7 cellular contexts compared by ENCODE assay signal in the genomic region with DNA sequence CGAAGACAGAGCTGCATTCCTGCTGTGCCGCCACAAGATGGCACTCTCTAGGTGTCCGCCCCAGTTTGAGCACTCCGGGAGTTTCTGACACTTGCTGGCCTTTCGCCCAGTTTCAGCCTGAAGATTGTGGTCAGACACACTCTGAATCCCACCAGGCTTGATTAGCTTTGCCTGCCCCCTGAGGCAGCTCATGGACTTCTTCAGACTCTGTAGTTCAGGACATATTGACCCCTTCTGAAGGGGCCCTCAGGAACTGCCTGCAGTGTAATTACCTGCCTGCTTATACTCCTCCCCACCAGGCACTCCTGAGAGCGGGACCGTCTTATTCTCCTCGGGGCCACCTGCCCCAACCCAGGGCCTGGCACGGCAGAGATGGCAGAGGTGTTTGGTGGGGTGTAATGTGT. TPM values are rescaled to one million over a fixed set of nuclear protein-coding genes. Genes with fewer than 3 reads are reported as not detected.
A peak's percentile ranks its signal among the peaks of the same experiment; 100 is the strongest.
DNase-seq lines count a peak whose midpoint lies in the region; ATAC-seq, FAIRE-seq and TF ChIP-seq lines count a peak whose summit lies in the region.

No MANE protein-coding gene starts in this region.

- CTCF ChIA-PET in activated B cell treated with CpG ODN at 0.5 μM for 24 hours (lab: Charles Lee) = interaction anchor here (0.8 to 3.1 kb wide), 18 partner anchors 10 to 935 kb away, joined by 3 to 30 read pairs (median 6); no protein-coding TSS in a partner anchor

- POLR2A ChIA-PET in activated B cell treated with CpG ODN at 0.5 μM for 24 hours (lab: Charles Lee) = no interaction called here

- H3K4me3 Mint-ChIP-seq in activated B cell treated with CpG ODN at 0.5 μM for 24 hours = no peak overlapping the region
- H3K4me3 Mint-ChIP-seq in central memory CD8-positive, alpha-beta T cell = peak overlapping the region; percentile 12

- intact Hi-C loops in activated B cell treated with CpG ODN at 0.5 μM for 24 hours (cut with micrococcal nuclease) = loop anchor here (1.0 to 2.0 kb wide), 5 partner anchors 37 to 533 kb away; no protein-coding TSS in a partner anchor

- TF ChIP-seq POLR2A in GM12891 (IDR thresholded peaks at IDR 0.05; ENCODE audit: low read depth, low read length) = no peak

- TF ChIP-seq CTCF in activated B cell treated with CpG ODN at 0.5 μM for 24 hours (IDR thresholded peaks at IDR 0.05) = peak; percentile 44

- peak; percentile 65 for ATAC-seq in HG02870 (IDR thresholded peaks at IDR 0.05; ENCODE audit: unreplicated experiment)
- peak; percentile 75 for ATAC-seq in activated B cell treated with CpG ODN at 0.5 μM for 24 hours (ENCODE audit: low read depth)
- peak; percentile 56 for ATAC-seq in central memory CD8-positive, alpha-beta T cell (replicated peaks; ENCODE audit: extremely low read depth, poor library complexity, severe bottlenecking)

- peaks cover 29% of the 10 kb centered on the region for H3K27me3 Mint-ChIP-seq in activated B cell treated with CpG ODN at 0.5 μM for 24 hours
- H3K27me3 Mint-ChIP-seq in central memory CD8-positive, alpha-beta T cell = peaks cover 60% of the 10 kb centered on the region

- H3K27ac Mint-ChIP-seq in activated B cell treated with CpG ODN at 0.5 μM for 24 hours = no peak overlapping the region
- H3K27ac Mint-ChIP-seq in central memory CD8-positive, alpha-beta T cell (ENCODE audit: low read depth) = no peak overlapping the region

- FAIRE-seq in GM12891 (lab: Jason Lieb, UNC) = peak; percentile 72

- peaks cover 6% of the 10 kb centered on the region for H3K4me1 Mint-ChIP-seq in activated B cell treated with CpG ODN at 0.5 μM for 24 hours
- peaks cover 9% of the 10 kb centered on the region for H3K4me1 Mint-ChIP-seq in central memory CD8-positive, alpha-beta T cell

- H3K36me3 Mint-ChIP-seq in activated B cell treated with CpG ODN at 0.5 μM for 24 hours (ENCODE audit: low read depth) = no peaks in the 10 kb centered on the region
- H3K36me3 Mint-ChIP-seq in central memory CD8-positive, alpha-beta T cell (ENCODE audit: insufficient read depth) = peaks cover 5% of the 10 kb centered on the region

- no peaks in the 10 kb centered on the region for H3K9me3 Mint-ChIP-seq in activated B cell treated with CpG ODN at 0.5 μM for 24 hours
- no peaks in the 10 kb centered on the region for H3K9me3 Mint-ChIP-seq in central memory CD8-positive, alpha-beta T cell

- DNase-seq in GM12891 (ENCODE audit: insufficient read length, low spot score) (peak; percentile 82), NCI-H2107 treated with DMSO at 0.1 percent for 48 hours (lab: John Stamatoyannopoulos, UW; ENCODE audit: unreplicated experiment) (peak; percentile 59), activated B cell treated with CpG ODN at 0.5 μM for 24 hours (peak; percentile 36), left kidney (ENCODE audit: low read depth, low spot score) (peak; percentile 89)
- peak in 1 of 2 donors; percentile 25 for DNase-seq in central memory CD8-positive, alpha-beta T cell (ENCODE audit: low spot score in 2 of 2)
- DNase-seq in stimulated activated CD4-positive, alpha-beta T cell treated with anti-CD3 and anti-CD28 coated beads, Interleukin-4, amount 100 ng/mL, for 1 hour = peak; percentile 41

TF ChIP-seq in GM12891, 5 proteins besides CTCF, POLR2A, EP300 and RAD21:
- TF ChIP-seq POU2F2 (IDR thresholded peaks at IDR 0.05; ENCODE audit: low read depth, low read length) (no peak), PAX5 (IDR thresholded peaks at IDR 0.05; ENCODE audit: insufficient read depth, low read length, severe bottlenecking) (no peak)

RNA-seq across cellular contexts. Expression of a gene that starts 46.2 kb away (rescaled TPM):
- polyA plus RNA-seq in GM12891 (2012; ENCODE audit: low read depth, missing spikeins) = 350 TPM
- total RNA-seq in activated B cell treated with CpG ODN at 0.5 μM for 24 hours = 367 and 396 TPM in 2 replicates

RNA-seq across cellular contexts. Expression of a gene that starts 47.7 kb away (rescaled TPM):
- polyA plus RNA-seq in GM12891 (2012; ENCODE audit: low read depth, missing spikeins) = 0.14 TPM
- total RNA-seq in activated B cell treated with CpG ODN at 0.5 μM for 24 hours = not detected in 2 replicates
